ENCODE assay signal across 8 cellular contexts in the genomic region with DNA sequence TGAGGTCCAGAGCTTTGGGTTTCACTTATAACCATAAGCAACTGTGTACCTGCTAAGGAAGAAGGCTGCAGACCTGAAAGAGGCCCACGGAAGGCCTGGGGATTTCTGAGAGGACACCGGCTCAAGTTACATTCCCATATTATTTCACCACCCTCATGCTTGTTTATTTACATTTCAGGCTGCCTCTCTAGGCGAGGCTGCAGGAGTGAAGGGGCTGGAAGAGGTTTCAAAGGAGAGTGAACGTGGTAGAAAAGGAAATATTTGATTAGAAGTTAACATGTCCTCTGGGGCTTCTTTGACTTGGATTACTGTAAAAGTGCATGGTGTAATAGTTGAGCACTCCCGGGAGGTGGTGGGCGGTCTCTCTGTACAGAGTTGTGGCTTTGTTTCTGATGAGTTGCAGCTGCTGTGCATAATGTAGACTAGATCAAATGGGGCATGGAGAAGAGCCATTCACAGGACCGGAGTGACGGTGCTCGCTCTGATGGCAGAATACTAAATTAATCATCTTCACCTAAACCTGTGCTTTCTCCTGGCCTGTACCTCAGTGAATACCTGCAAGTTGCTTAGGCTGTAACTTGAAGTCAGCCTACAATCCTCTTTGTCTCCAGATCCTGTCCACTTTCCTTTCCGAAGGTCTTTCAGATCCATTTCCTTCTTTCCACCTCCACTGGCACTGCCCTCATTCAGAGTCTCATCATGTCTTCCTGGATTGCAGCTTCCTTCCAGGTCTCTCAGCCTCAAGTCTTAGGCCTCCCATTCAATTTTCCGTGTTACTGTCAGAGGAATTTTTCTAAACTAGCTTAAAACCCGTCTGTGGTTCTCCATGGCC. TPM values are rescaled to one million over a fixed set of nuclear protein-coding genes. Genes with fewer than 3 reads are reported as not detected.
DNase-seq lines count a peak whose midpoint lies in the region; ATAC-seq and TF ChIP-seq lines count a peak whose summit lies in the region.

No MANE protein-coding gene starts in this region.

- H3K27ac ChIP-seq in lower lobe of right lung (peak overlapping the region; percentile 25), upper lobe of right lung (peak overlapping the region; percentile 55)

- CTCF ChIA-PET in activated CD4-positive, alpha-beta T cell treated with anti-CD3 and anti-CD28 coated beads for 36 hours (lab: Charles Lee) = interaction anchor here (0.6 to 2.0 kb wide), 7 partner anchors 11 to 84 kb away, joined by 3 to 10 read pairs (median 4); no protein-coding TSS in a partner anchor
- CTCF ChIA-PET in activated CD4-positive, alpha-beta T cell treated with anti-CD3 and anti-CD28 coated beads, Interleukin-2, amount 10 ng/mL, durations not matched to agents 7 days and 5 days (lab: Charles Lee) = interaction anchor here (1.2 to 3.2 kb wide), 3 partner anchors 11 to 251 kb away, joined by 3 to 9 read pairs (median 3); no protein-coding TSS in a partner anchor

- H3K36me3 Mint-ChIP-seq in activated CD4-positive, alpha-beta T cell treated with anti-CD3 and anti-CD28 coated beads for 36 hours (ENCODE audit: low read depth) = peaks cover 6% of the 10 kb centered on the region
- H3K36me3 Mint-ChIP-seq in activated CD4-positive, alpha-beta T cell treated with anti-CD3 and anti-CD28 coated beads, Interleukin-2, amount 10 ng/mL, durations not matched to agents 7 days and 5 days (ENCODE audit: low read depth) = no peaks in the 10 kb centered on the region
- peaks cover 5% of the 10 kb centered on the region for H3K36me3 Mint-ChIP-seq in activated naive CD8-positive, alpha-beta T cell treated with anti-CD3 and anti-CD28 coated beads for 36 hours

- TF ChIP-seq CTCF in lower lobe of right lung (IDR thresholded peaks at IDR 0.05) (no peak), upper lobe of right lung (IDR thresholded peaks at IDR 0.05) (no peak)

- no peak overlapping the region for H3K4me3 Mint-ChIP-seq in activated CD4-positive, alpha-beta T cell treated with anti-CD3 and anti-CD28 coated beads for 36 hours
- H3K4me3 Mint-ChIP-seq in activated CD4-positive, alpha-beta T cell treated with anti-CD3 and anti-CD28 coated beads, Interleukin-2, amount 10 ng/mL, durations not matched to agents 7 days and 5 days = no peak overlapping the region
- H3K4me3 Mint-ChIP-seq in activated naive CD8-positive, alpha-beta T cell treated with anti-CD3 and anti-CD28 coated beads for 36 hours = peak overlapping the region; percentile 16

- H3K9me3 ChIP-seq in lower lobe of right lung (no peaks in the 10 kb centered on the region), upper lobe of right lung (no peaks in the 10 kb centered on the region)

- peaks cover 66% of the 10 kb centered on the region for H3K4me1 Mint-ChIP-seq in activated CD4-positive, alpha-beta T cell treated with anti-CD3 and anti-CD28 coated beads for 36 hours
- H3K4me1 Mint-ChIP-seq in activated CD4-positive, alpha-beta T cell treated with anti-CD3 and anti-CD28 coated beads, Interleukin-2, amount 10 ng/mL, durations not matched to agents 7 days and 5 days = peaks cover 53% of the 10 kb centered on the region
- H3K4me1 Mint-ChIP-seq in activated naive CD8-positive, alpha-beta T cell treated with anti-CD3 and anti-CD28 coated beads for 36 hours = peaks cover 56% of the 10 kb centered on the region

- H3K27me3 Mint-ChIP-seq in activated CD4-positive, alpha-beta T cell treated with anti-CD3 and anti-CD28 coated beads for 36 hours = no peaks in the 10 kb centered on the region
- peaks cover 2% of the 10 kb centered on the region for H3K27me3 Mint-ChIP-seq in activated CD4-positive, alpha-beta T cell treated with anti-CD3 and anti-CD28 coated beads, Interleukin-2, amount 10 ng/mL, durations not matched to agents 7 days and 5 days
- H3K27me3 Mint-ChIP-seq in activated naive CD8-positive, alpha-beta T cell treated with anti-CD3 and anti-CD28 coated beads for 36 hours = no peaks in the 10 kb centered on the region

- POLR2A ChIA-PET in activated CD4-positive, alpha-beta T cell treated with anti-CD3 and anti-CD28 coated beads for 36 hours (lab: Charles Lee) = interaction anchor here (1.5 kb wide), 1 partner anchor 8 kb away, joined by 3 read pairs; no protein-coding TSS in a partner anchor
- POLR2A ChIA-PET in activated CD4-positive, alpha-beta T cell treated with anti-CD3 and anti-CD28 coated beads, Interleukin-2, amount 10 ng/mL, durations not matched to agents 7 days and 5 days (lab: Charles Lee) = no interaction called here

- intact Hi-C loops in activated CD4-positive, alpha-beta T cell treated with anti-CD3 and anti-CD28 coated beads for 36 hours (cut with DNase I, micrococcal nuclease) = loop anchor here in 1 of 2 experiments (5.0 to 10.0 kb wide), 2 partner anchors 85 to 938 kb away; partner anchors contain the start of genes BLMH and EVI2B
- intact Hi-C loops in lower lobe of right lung (cut with DNase I) = no loop called here
- intact Hi-C loops in upper lobe of right lung (cut with DNase I) = no loop called here

- no peaks in the 10 kb centered on the region for H3K9me3 Mint-ChIP-seq in activated CD4-positive, alpha-beta T cell treated with anti-CD3 and anti-CD28 coated beads for 36 hours (ENCODE audit: low read depth)
- no peaks in the 10 kb centered on the region for H3K9me3 Mint-ChIP-seq in activated CD4-positive, alpha-beta T cell treated with anti-CD3 and anti-CD28 coated beads, Interleukin-2, amount 10 ng/mL, durations not matched to agents 7 days and 5 days
- peaks cover 6% of the 10 kb centered on the region for H3K9me3 Mint-ChIP-seq in activated naive CD8-positive, alpha-beta T cell treated with anti-CD3 and anti-CD28 coated beads for 36 hours

- H3K27ac Mint-ChIP-seq in activated CD4-positive, alpha-beta T cell treated with anti-CD3 and anti-CD28 coated beads for 36 hours = peak overlapping the region; percentile 80
- H3K27ac Mint-ChIP-seq in activated CD4-positive, alpha-beta T cell treated with anti-CD3 and anti-CD28 coated beads, Interleukin-2, amount 10 ng/mL, durations not matched to agents 7 days and 5 days = no peak overlapping the region
- peak overlapping the region; percentile 50 for H3K27ac Mint-ChIP-seq in activated naive CD8-positive, alpha-beta T cell treated with anti-CD3 and anti-CD28 coated beads for 36 hours

- H3K4me1 ChIP-seq in lower lobe of right lung = peaks cover 34% of the 10 kb centered on the region
- peaks cover 34% of the 10 kb centered on the region for H3K4me1 ChIP-seq in upper lobe of right lung

- H3K36me3 ChIP-seq in lower lobe of right lung (no peaks in the 10 kb centered on the region), upper lobe of right lung (no peaks in the 10 kb centered on the region)

- H3K27me3 ChIP-seq in lower lobe of right lung (ENCODE audit: low read depth) (no peaks in the 10 kb centered on the region), upper lobe of right lung (no peaks in the 10 kb centered on the region)

- peak; percentile 45 for ATAC-seq in activated CD4-positive, alpha-beta T cell treated with anti-CD3 and anti-CD28 coated beads for 36 hours
- ATAC-seq in lower lobe of right lung (peak; percentile 13 to 25), upper lobe of right lung (peak; percentile 26), HG02840 (IDR thresholded peaks at IDR 0.05; ENCODE audit: low FRiP score, unreplicated experiment) (no peak)

- DNase-seq in activated CD4-positive, alpha-beta T cell treated with anti-CD3 and anti-CD28 coated beads for 36 hours = peak; percentile 82
- DNase-seq in activated CD4-positive, alpha-beta T cell treated with anti-CD3 and anti-CD28 coated beads, Interleukin-2, amount 10 ng/mL, durations not matched to agents 7 days and 5 days = no peak
- DNase-seq in NCI-H187 treated with DMSO at 0.1 percent for 48 hours (lab: John Stamatoyannopoulos, UW) = peak; percentile 98
- DNase-seq in activated naive CD8-positive, alpha-beta T cell treated with anti-CD3 and anti-CD28 coated beads for 36 hours = peak; percentile 55
- no peak for DNase-seq in lower lobe of right lung
- peak; percentile 70 for DNase-seq in upper lobe of right lung
- DNase-seq in activated CD4-positive, CD25-positive, alpha-beta regulatory T cell treated with anti-CD3 and anti-CD28 coated beads, Interleukin-2, amount 50 U/mL, for 72 hours = no peak

- H3K4me3 ChIP-seq in lower lobe of right lung = no peak overlapping the region
- H3K4me3 ChIP-seq in upper lobe of right lung = no peak overlapping the region

RNA-seq across cellular contexts. Expression of gene CPD, which starts 1.9 kb away (rescaled TPM):
- total RNA-seq in activated CD4-positive, alpha-beta T cell treated with anti-CD3 and anti-CD28 coated beads for 36 hours = 10 to 100 TPM; 29.0 to 36.3 TPM
- total RNA-seq in activated CD4-positive, alpha-beta T cell treated with anti-CD3 and anti-CD28 coated beads, Interleukin-2, amount 10 ng/mL, durations not matched to agents 7 days and 5 days = 10 to 100 TPM; 19.9 to 20.6 TPM
- total RNA-seq in activated naive CD8-positive, alpha-beta T cell treated with anti-CD3 and anti-CD28 coated beads for 36 hours = 10 to 100 TPM; 23.7 to 26.2 TPM
- 68.9 TPM for total RNA-seq in lower lobe of right lung
- total RNA-seq in upper lobe of right lung = 75.3 TPM

RNA-seq across cellular contexts. Expression of gene TMIGD1, which starts 43.0 kb away (rescaled TPM):
- total RNA-seq in activated CD4-positive, alpha-beta T cell treated with anti-CD3 and anti-CD28 coated beads for 36 hours = not detected
- total RNA-seq in activated CD4-positive, alpha-beta T cell treated with anti-CD3 and anti-CD28 coated beads, Interleukin-2, amount 10 ng/mL, durations not matched to agents 7 days and 5 days = not detected
- not detected for total RNA-seq in activated naive CD8-positive, alpha-beta T cell treated with anti-CD3 and anti-CD28 coated beads for 36 hours
- total RNA-seq in lower lobe of right lung = not detected
- not detected for total RNA-seq in upper lobe of right lung

Comparison
In these comparisons a context has a peak if more than half of its experiments do, and no peak if none do; other contexts are left out.
1. DNase-seq: peak in activated CD4-positive, alpha-beta T cell treated with anti-CD3 and anti-CD28 coated beads for 36 hours (single experiment), NCI-H187 treated with DMSO at 0.1 percent for 48 hours (single experiment), activated naive CD8-positive, alpha-beta T cell treated with anti-CD3 and anti-CD28 coated beads for 36 hours (single experiment) and upper lobe of right lung (single experiment); none in activated CD4-positive, alpha-beta T cell treated with anti-CD3 and anti-CD28 coated beads, Interleukin-2, amount 10 ng/mL, durations not matched to agents 7 days and 5 days (single experiment), lower lobe of right lung (single experiment) and activated CD4-positive, CD25-positive, alpha-beta regulatory T cell treated with anti-CD3 and anti-CD28 coated beads, Interleukin-2, amount 50 U/mL, for 72 hours (single experiment).